8 cellular contexts compared by ENCODE assay signal in the genomic region with DNA sequence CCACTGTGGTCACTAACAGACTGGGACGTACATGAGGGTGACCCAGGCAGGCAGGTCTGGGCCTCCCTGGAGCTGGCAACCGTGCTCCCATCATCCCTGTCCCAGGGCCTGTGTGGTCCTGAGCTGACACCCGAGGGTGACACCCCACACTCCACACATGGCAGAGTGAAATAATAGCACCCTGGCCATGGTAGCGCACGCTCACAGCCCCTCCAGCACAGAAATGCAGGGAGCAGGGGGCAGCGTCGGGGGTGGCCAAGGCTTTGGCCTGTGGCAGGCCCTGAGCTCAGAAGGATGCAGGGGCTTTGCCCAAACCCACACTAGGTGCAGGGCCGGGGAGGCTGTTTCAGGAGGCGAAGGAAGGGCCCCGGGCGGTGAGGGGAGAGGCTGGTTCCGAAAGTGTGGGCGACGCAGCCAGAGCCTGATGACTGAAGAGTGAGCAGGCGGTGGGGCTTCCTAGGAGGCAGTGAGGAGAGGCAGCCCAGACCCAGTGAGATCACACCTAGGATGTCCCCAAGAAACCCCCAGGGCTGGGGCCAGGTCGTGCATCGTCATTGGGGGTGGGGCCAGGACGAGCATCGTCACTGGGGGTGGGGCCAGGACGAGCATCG.
DNase-seq lines count a peak whose midpoint lies in the region; ATAC-seq lines count a peak whose summit lies in the region.

No MANE protein-coding gene starts in this region.

- no peaks in the 10 kb centered on the region for H3K9me3 ChIP-seq in iPS-18a (ENCODE audit: control insufficient read depth, low read depth, low read length)

- H3K4me1 ChIP-seq in iPS-18a (ENCODE audit: control insufficient read depth, low read depth, low read length), result peaks cover 3% of the 10 kb centered on the region

- peak overlapping the region; percentile 87 for H3K27ac Mint-ChIP-seq in T-helper 1 cell treated with Interleukin-12 subunit alpha and Interleukin-12 subunit beta and Interleukin-4 antibody, amounts not matched to agents 30 μg/mL and 1 μg/mL, for 36 hours

- no peaks in the 10 kb centered on the region for H3K36me3 Mint-ChIP-seq in T-helper 1 cell treated with Interleukin-12 subunit alpha and Interleukin-12 subunit beta and Interleukin-4 antibody, amounts not matched to agents 30 μg/mL and 1 μg/mL, for 36 hours (ENCODE audit: low read depth)

- H3K27me3 ChIP-seq in iPS-18a (ENCODE audit: control insufficient read depth, insufficient read depth, low read length), result peaks cover 12% of the 10 kb centered on the region

- ATAC-seq in HG03159 (IDR thresholded peaks at IDR 0.05; ENCODE audit: unreplicated experiment), result peak; percentile 53

- DNase-seq in NCI-H146 (lab: John Stamatoyannopoulos, UW), result peak; percentile 63
- DNase-seq in NCI-H146 treated with DMSO at 0.1 percent for 48 hours (lab: John Stamatoyannopoulos, UW; ENCODE audit: unreplicated experiment), result no peak
- peak; percentile 74 to 87 for DNase-seq in stimulated activated CD4-positive, alpha-beta T cell treated with anti-CD3 and anti-CD28 coated beads, Interleukin-15, amount 100 ng/mL, for 48 hours (ENCODE audit: low read depth in 2 of 2)
- DNase-seq in NCI-H510A treated with DMSO at 0.1 percent for 48 hours (lab: John Stamatoyannopoulos, UW), result no peak

- peaks cover 15% of the 10 kb centered on the region for H3K27me3 Mint-ChIP-seq in T-helper 1 cell treated with Interleukin-12 subunit alpha and Interleukin-12 subunit beta and Interleukin-4 antibody, amounts not matched to agents 30 μg/mL and 1 μg/mL, for 36 hours (ENCODE audit: low read depth)

- peaks cover 18% of the 10 kb centered on the region for H3K4me1 Mint-ChIP-seq in T-helper 1 cell treated with Interleukin-12 subunit alpha and Interleukin-12 subunit beta and Interleukin-4 antibody, amounts not matched to agents 30 μg/mL and 1 μg/mL, for 36 hours (ENCODE audit: low read depth)

- no peak overlapping the region for H3K4me3 ChIP-seq in iPS-18a (ENCODE audit: low read length)

- peak overlapping the region; percentile 65 for H3K4me3 Mint-ChIP-seq in T-helper 1 cell treated with Interleukin-12 subunit alpha and Interleukin-12 subunit beta and Interleukin-4 antibody, amounts not matched to agents 30 μg/mL and 1 μg/mL, for 36 hours

- peak overlapping the region; percentile 2 for H3K9ac ChIP-seq in iPS-18a (ENCODE audit: low read length)

- H3K9me3 Mint-ChIP-seq in T-helper 1 cell treated with Interleukin-12 subunit alpha and Interleukin-12 subunit beta and Interleukin-4 antibody, amounts not matched to agents 30 μg/mL and 1 μg/mL, for 36 hours, result no peaks in the 10 kb centered on the region

- H3K27ac ChIP-seq in angular gyrus (ENCODE audit: low read depth, low read length), result peak overlapping the region; percentile 84
- peak overlapping the region; percentile 48 for H3K27ac ChIP-seq in iPS-18a (ENCODE audit: low read length)

- H3K36me3 ChIP-seq in iPS-18a (ENCODE audit: control insufficient read depth, low read depth, low read length), result no peaks in the 10 kb centered on the region

Comparison
In these comparisons a context has a peak if more than half of its experiments do, and no peak if none do; other contexts are left out.
1. DNase-seq: peak in NCI-H146 (single experiment) and stimulated activated CD4-positive, alpha-beta T cell treated with anti-CD3 and anti-CD28 coated beads, Interleukin-15, amount 100 ng/mL, for 48 hours (2 of 2); none in NCI-H146 treated with DMSO at 0.1 percent for 48 hours (single experiment) and NCI-H510A treated with DMSO at 0.1 percent for 48 hours (single experiment).